ENCODE assay signal across 12 cellular contexts in the genomic region with DNA sequence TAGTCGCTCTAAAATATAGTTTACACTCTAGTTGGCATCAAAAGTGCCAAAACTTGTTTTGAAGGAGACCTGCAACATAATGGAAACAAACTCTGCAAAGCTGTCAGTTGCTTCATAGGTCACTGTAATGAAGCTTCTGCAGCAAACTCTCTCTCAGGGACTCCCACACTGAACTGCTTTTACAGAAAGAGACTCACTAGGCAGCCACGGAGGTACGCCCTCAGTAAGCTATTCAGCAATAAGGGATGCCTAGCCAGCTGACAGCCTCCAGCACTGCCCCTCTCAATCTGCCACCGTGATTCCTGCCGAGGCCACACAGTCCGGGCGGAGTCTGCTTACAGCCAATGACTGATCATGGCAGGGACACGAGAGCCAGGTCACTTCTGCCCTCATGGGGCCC. TPM values are rescaled to one million over a fixed set of nuclear protein-coding genes. Genes with fewer than 3 reads are reported as not detected.
DNase-seq lines count a peak whose midpoint lies in the region; ATAC-seq lines count a peak whose summit lies in the region.
"Had no signal": no experiment of that assay in that cellular context is flagged by ENCODE, and none has a peak within 500 bp of the region (broad histone marks: within the 10 kb centered on the region; RNA-seq: fewer than 3 reads in every experiment).

No MANE protein-coding gene starts in this region.

- peak overlapping the region; percentile 21 for H3K27ac ChIP-seq in layer of hippocampus (ENCODE audit: low read depth, low read length)
- no peak overlapping the region for H3K27ac ChIP-seq in naive thymus-derived CD4-positive, alpha-beta T cell (ENCODE audit: low read depth, low read length)

- POLR2A ChIA-PET in naive thymus-derived CD4-positive, alpha-beta T cell (lab: Charles Lee): no interaction called here

- no peak overlapping the region for H3K27ac Mint-ChIP-seq in activated naive CD8-positive, alpha-beta T cell treated with anti-CD3 and anti-CD28 coated beads for 36 hours
- no peak overlapping the region for H3K27ac Mint-ChIP-seq in naive thymus-derived CD4-positive, alpha-beta T cell
- H3K27ac Mint-ChIP-seq: activated naive CD4-positive, alpha-beta T cell treated with anti-CD3 and anti-CD28 coated beads for 36 hours had no signal

- H3K27me3 ChIP-seq in layer of hippocampus (ENCODE audit: control insufficient read depth, insufficient read depth, low read length): no peaks in the 10 kb centered on the region
- H3K27me3 ChIP-seq in naive thymus-derived CD4-positive, alpha-beta T cell (ENCODE audit: control insufficient read depth in 2 of 2, insufficient read depth in 2 of 2, low read length in 2 of 2): no peaks in the 10 kb centered on the region

- H3K4me1 ChIP-seq in naive thymus-derived CD4-positive, alpha-beta T cell (ENCODE audit: control insufficient read depth in 2 of 2, insufficient read depth in 2 of 2, low read length in 2 of 2): no peaks in the 10 kb centered on the region

- no peaks in the 10 kb centered on the region for H3K4me1 Mint-ChIP-seq in activated naive CD8-positive, alpha-beta T cell treated with anti-CD3 and anti-CD28 coated beads for 36 hours
- H3K4me1 Mint-ChIP-seq in naive thymus-derived CD4-positive, alpha-beta T cell: no peaks in the 10 kb centered on the region

- no peak overlapping the region for H3K4me3 ChIP-seq in naive thymus-derived CD4-positive, alpha-beta T cell (ENCODE audit: low read length)
- H3K4me3 ChIP-seq: mucosa of descending colon had no signal

- ATAC-seq in naive thymus-derived CD4-positive, alpha-beta T cell: no peak
- ATAC-seq: mucosa of descending colon had no signal

- CTCF ChIA-PET in naive thymus-derived CD4-positive, alpha-beta T cell (lab: Charles Lee): no interaction called here

- peaks cover 16% of the 10 kb centered on the region for H3K9me3 Mint-ChIP-seq in activated naive CD8-positive, alpha-beta T cell treated with anti-CD3 and anti-CD28 coated beads for 36 hours
- H3K9me3 Mint-ChIP-seq in naive thymus-derived CD4-positive, alpha-beta T cell: peaks cover under 1 to 48% (median 22%) of the 10 kb centered on the region in 11 donors

- DNase-seq in 8988T (peak; percentile 17), NCI-H146 (lab: John Stamatoyannopoulos, UW) (peak; percentile 33), dermis microvascular lymphatic vessel endothelial cell (ENCODE audit: low read depth in 2 of 2) (peak; percentile 17 to 27), NCI-H1092 treated with DMSO at 0.1 percent for 48 hours (lab: John Stamatoyannopoulos, UW) (no peak), OCI-M1 (lab: John Stamatoyannopoulos, UW) (no peak)
- DNase-seq in activated naive CD8-positive, alpha-beta T cell treated with anti-CD3 and anti-CD28 coated beads for 36 hours: no peak
- DNase-seq in naive thymus-derived CD4-positive, alpha-beta T cell: no peak
- DNase-seq: activated CD4-positive, alpha-beta T cell treated with anti-CD3 and anti-CD28 coated beads for 1 hour; activated naive CD4-positive, alpha-beta T cell treated with anti-CD3 and anti-CD28 coated beads for 36 hours; AML-193; mucosa of descending colon had no signal

- H3K4me3 Mint-ChIP-seq in activated naive CD8-positive, alpha-beta T cell treated with anti-CD3 and anti-CD28 coated beads for 36 hours: no peak overlapping the region
- H3K4me3 Mint-ChIP-seq in naive thymus-derived CD4-positive, alpha-beta T cell: no peak overlapping the region
- H3K4me3 Mint-ChIP-seq: activated naive CD4-positive, alpha-beta T cell treated with anti-CD3 and anti-CD28 coated beads for 36 hours had no signal

- peaks cover 8% of the 10 kb centered on the region for H3K27me3 Mint-ChIP-seq in activated naive CD8-positive, alpha-beta T cell treated with anti-CD3 and anti-CD28 coated beads for 36 hours
- peaks cover 3 to 30% (median 12%) of the 10 kb centered on the region in 5 donors for H3K27me3 Mint-ChIP-seq in naive thymus-derived CD4-positive, alpha-beta T cell

- peaks cover 0 to 20% (median 0%) of the 10 kb centered on the region in 3 experiments for H3K9me3 ChIP-seq in naive thymus-derived CD4-positive, alpha-beta T cell (ENCODE audit: control insufficient read depth in 2 of 3, low read length in 3 of 3)

- no peaks in the 10 kb centered on the region for H3K36me3 Mint-ChIP-seq in activated naive CD8-positive, alpha-beta T cell treated with anti-CD3 and anti-CD28 coated beads for 36 hours
- H3K36me3 Mint-ChIP-seq in naive thymus-derived CD4-positive, alpha-beta T cell: peaks cover 0 to 3% (median 0%) of the 10 kb centered on the region in 5 donors

- no peaks in the 10 kb centered on the region for H3K36me3 ChIP-seq in naive thymus-derived CD4-positive, alpha-beta T cell (ENCODE audit: control insufficient read depth in 2 of 3, insufficient read depth in 3 of 3, low read length in 3 of 3)

- intact Hi-C loops in naive thymus-derived CD4-positive, alpha-beta T cell (cut with micrococcal nuclease): no loop called here

RNA-seq across cellular contexts. Expression of gene COLEC12, which starts 51.1 kb away (rescaled TPM):
- 33.4 and 110 TPM in 2 replicates for total RNA-seq in dermis microvascular lymphatic vessel endothelial cell
- not detected for total RNA-seq in activated naive CD8-positive, alpha-beta T cell treated with anti-CD3 and anti-CD28 coated beads for 36 hours
- under 1 TPM in 3 of 5 experiments, not detected in 2; 0.12 to 0.35 (median 0.19) TPM for total RNA-seq in naive thymus-derived CD4-positive, alpha-beta T cell
- not detected for polyA plus RNA-seq in naive thymus-derived CD4-positive, alpha-beta T cell
- total RNA-seq: activated naive CD4-positive, alpha-beta T cell treated with anti-CD3 and anti-CD28 coated beads for 36 hours had no signal

Comparison
In these comparisons a context has a peak if more than half of its experiments do, and no peak if none do; other contexts are left out.
1. DNase-seq: peak in 8988T (single experiment), NCI-H146 (single experiment) and dermis microvascular lymphatic vessel endothelial cell (2 of 2); none in NCI-H1092 treated with DMSO at 0.1 percent for 48 hours (single experiment), activated naive CD8-positive, alpha-beta T cell treated with anti-CD3 and anti-CD28 coated beads for 36 hours (single experiment), naive thymus-derived CD4-positive, alpha-beta T cell (0 of 9) and OCI-M1 (single experiment).
2. RNA of gene COLEC12, which starts 51.1 kb away (total RNA-seq): 33.4 to 110 TPM in dermis microvascular lymphatic vessel endothelial cell; 0.12 to 0.35 TPM in naive thymus-derived CD4-positive, alpha-beta T cell and not detected in activated naive CD8-positive, alpha-beta T cell treated with anti-CD3 and anti-CD28 coated beads for 36 hours; every median in the first group is over 10 times any median in the second.